ENCODE assay signal across 2 cellular contexts in genomic region chr1:64378826-64379225, GRCh38.
TF ChIP-seq lines count a peak whose summit lies in the region.

No MANE protein-coding gene starts in this region.

TF ChIP-seq in SK-N-SH, 30 proteins besides CTCF, POLR2A, EP300 and RAD21 (continued from another document):
- TF ChIP-seq PBX3 (IDR thresholded peaks at IDR 0.05) (no peak), RFX5 (IDR thresholded peaks at IDR 0.05; ENCODE audit: low read length) (no peak), JUND (IDR thresholded peaks at IDR 0.05) (no peak), EZH2phosphoT487 (IDR thresholded peaks at IDR 0.05; ENCODE audit: borderline replicate concordance, low read depth) (no peak), GABPA (IDR thresholded peaks at IDR 0.05; ENCODE audit: low read depth) (no peak), TEAD4 (IDR thresholded peaks at IDR 0.05; ENCODE audit: borderline replicate concordance, insufficient read depth) (no peak), FOSL2 (IDR thresholded peaks at IDR 0.05; ENCODE audit: borderline replicate concordance, low read depth) (no peak), TCF12 (IDR thresholded peaks at IDR 0.05) (no peak)

TF ChIP-seq in SK-N-SH treated with all-trans-retinoic acid at 6 μM for 48 hours, 23 proteins besides CTCF, POLR2A, EP300 and RAD21 (continued from another document):
- TF ChIP-seq PATZ1 (CRISPR knock-in tag; IDR thresholded peaks at IDR 0.05; ENCODE audit: borderline replicate concordance) (no peak), TOX (CRISPR knock-in tag; IDR thresholded peaks at IDR 0.05; ENCODE audit: borderline replicate concordance) (no peak), OSR1 (CRISPR knock-in tag; IDR thresholded peaks at IDR 0.05) (no peak), TSHZ2 (CRISPR knock-in tag; IDR thresholded peaks at IDR 0.05) (no peak), ESRRG (CRISPR knock-in tag; IDR thresholded peaks at IDR 0.05) (no peak), ZNF8 (CRISPR knock-in tag; IDR thresholded peaks at IDR 0.05) (no peak), ZNF565 (CRISPR knock-in tag; conservative IDR thresholded peaks at IDR 0.05; ENCODE audit: low read depth) (no peak), RARB (CRISPR knock-in tag; IDR thresholded peaks at IDR 0.05) (no peak), ZFP3 (CRISPR knock-in tag; IDR thresholded peaks at IDR 0.05) (no peak)
TF ChIP-seq in SK-N-SH treated with all-trans-retinoic acid at 6 μM for 48 hours: peak in this region for 0.
